ENCODE assay signal across 1 cellular context in the genomic region with DNA sequence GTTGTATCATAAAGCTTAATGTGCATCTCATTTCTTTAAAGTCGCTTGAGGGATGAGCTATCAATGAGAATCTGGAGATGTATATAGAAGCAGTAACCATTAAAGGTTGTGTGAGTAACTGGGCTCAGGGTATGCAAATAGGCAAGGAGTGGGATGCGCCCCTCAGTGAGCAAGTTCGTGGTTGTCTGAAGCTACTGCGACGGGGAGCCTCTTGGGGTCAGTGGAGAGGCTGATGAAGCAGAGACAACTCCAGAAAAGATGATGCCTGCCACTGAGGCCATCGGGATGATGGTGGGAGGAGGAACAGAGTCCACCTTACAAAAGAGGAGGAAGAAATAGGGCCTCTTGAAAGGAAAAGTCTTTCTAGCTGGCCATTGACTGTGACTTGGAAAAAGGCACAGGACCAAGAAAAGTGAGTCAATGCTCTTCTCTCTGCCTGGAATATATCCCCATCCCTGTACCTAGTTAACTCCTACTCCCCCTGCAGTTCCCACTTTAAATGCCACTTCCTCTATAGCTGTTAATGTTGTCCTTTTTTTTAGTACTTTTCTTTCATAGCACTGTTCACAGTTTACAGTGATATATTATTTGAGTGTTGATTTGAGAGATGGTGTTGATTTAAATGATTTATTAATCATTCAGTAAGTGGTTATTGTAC.
TF ChIP-seq lines count a peak whose summit lies in the region.

No MANE protein-coding gene starts in this region.

TF ChIP-seq in GM23338, 12 proteins besides CTCF, POLR2A, EP300 and RAD21 (continued from another document):
- TF ChIP-seq REST (IDR thresholded peaks at IDR 0.05; ENCODE audit: unreplicated experiment) (no peak), ZNF114 (CRISPR knock-in tag; IDR thresholded peaks at IDR 0.05) (no peak), JUNB (IDR thresholded peaks at IDR 0.05; ENCODE audit: unreplicated experiment) (no peak), STAT1 (IDR thresholded peaks at IDR 0.05; ENCODE audit: unreplicated experiment) (no peak)
- TF ChIP-seq, protein P1, sequence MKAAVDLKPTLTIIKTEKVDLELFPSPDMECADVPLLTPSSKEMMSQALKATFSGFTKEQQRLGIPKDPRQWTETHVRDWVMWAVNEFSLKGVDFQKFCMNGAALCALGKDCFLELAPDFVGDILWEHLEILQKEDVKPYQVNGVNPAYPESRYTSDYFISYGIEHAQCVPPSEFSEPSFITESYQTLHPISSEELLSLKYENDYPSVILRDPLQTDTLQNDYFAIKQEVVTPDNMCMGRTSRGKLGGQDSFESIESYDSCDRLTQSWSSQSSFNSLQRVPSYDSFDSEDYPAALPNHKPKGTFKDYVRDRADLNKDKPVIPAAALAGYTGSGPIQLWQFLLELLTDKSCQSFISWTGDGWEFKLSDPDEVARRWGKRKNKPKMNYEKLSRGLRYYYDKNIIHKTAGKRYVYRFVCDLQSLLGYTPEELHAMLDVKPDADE (IDR thresholded peaks at IDR 0.05): no peak
